Comparison of ENCODE assay signal across 16 cellular contexts in the genomic region with DNA sequence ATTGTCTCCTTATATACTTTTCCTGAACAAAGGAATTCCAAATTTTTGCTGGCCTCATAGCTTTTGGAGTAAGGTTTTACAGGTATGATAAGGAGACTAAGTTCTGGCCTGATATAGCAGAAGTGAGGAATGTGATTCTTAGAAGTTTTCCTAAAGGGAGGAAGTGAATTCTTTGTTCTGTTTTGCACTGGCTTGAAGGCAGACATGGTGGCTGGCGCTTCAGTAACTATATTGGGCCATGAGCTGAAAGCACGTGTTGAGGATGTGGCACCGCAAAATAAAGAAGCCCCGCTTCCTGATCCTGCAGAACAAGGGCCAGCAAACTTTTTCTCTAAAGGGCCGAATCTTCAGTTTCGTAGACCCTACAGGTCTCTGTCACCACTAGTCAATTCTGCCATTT.
DNase-seq lines count a peak whose midpoint lies in the region; ATAC-seq, FAIRE-seq and TF ChIP-seq lines count a peak whose summit lies in the region.
"Had no signal": no experiment of that assay in that cellular context is flagged by ENCODE, and none has a peak within 500 bp of the region (broad histone marks: within the 10 kb centered on the region; RNA-seq: fewer than 3 reads in every experiment).

No MANE protein-coding gene starts in this region.

- dilution Hi-C loops in keratinocyte (cut with MboI; ENCODE audit: extremely low pct_ligation_motif_present, low sequenced_read_pairs) = no loop called here

- CTCF ChIA-PET in PC-9 (lab: Charles Lee) = interaction anchor here (1.2 to 1.6 kb wide), 2 partner anchors 103 to 225 kb away, joined by 3 to 4 read pairs; partner anchors contain the start of gene SNX18
- CTCF ChIA-PET in activated CD4-positive, alpha-beta memory T cell treated with anti-CD3 and anti-CD28 coated beads, Interleukin-2, amount 10 ng/mL, durations not matched to agents 7 days and 5 days (lab: Charles Lee) = interaction anchor here (1.9 kb wide), 1 partner anchor 69 kb away, joined by 5 read pairs; no protein-coding TSS in a partner anchor

- H4K20me1 ChIP-seq in PC-9 (ENCODE audit: insufficient read depth) (no peaks in the 10 kb centered on the region), keratinocyte (ENCODE audit: control insufficient read depth, extremely low read depth, insufficient read depth, low read length) (no peaks in the 10 kb centered on the region)

- intact Hi-C loops in activated CD4-positive, alpha-beta T cell treated with anti-CD3 and anti-CD28 coated beads, Interleukin-2, amount 10 ng/mL, durations not matched to agents 24 days and 14 days (cut with micrococcal nuclease) = loop anchor here (5.0 to 10.0 kb wide), 2 partner anchors 103 to 224 kb away; partner anchors contain the start of gene SNX18
- intact Hi-C loops in PC-9 (cut with micrococcal nuclease; ENCODE audit: unreplicated experiment) (loop anchor here (1.0 to 10.0 kb wide), 4 partner anchors 40 to 224 kb away; partner anchors contain the start of gene SNX18), posterior cingulate gyrus (cut with DNase I) (no loop called here)

- H3K4me1 Mint-ChIP-seq in activated CD4-positive, alpha-beta T cell treated with anti-CD3 and anti-CD28 coated beads, Interleukin-2, amount 10 ng/mL, durations not matched to agents 24 days and 14 days = peaks cover 50% of the 10 kb centered on the region
- peaks cover 66% of the 10 kb centered on the region for H3K4me1 Mint-ChIP-seq in activated CD4-positive, alpha-beta memory T cell treated with anti-CD3 and anti-CD28 coated beads, Interleukin-2, amount 10 ng/mL, durations not matched to agents 7 days and 5 days
- H3K4me1 Mint-ChIP-seq in T-helper 17 cell = peaks cover 34% of the 10 kb centered on the region

- H3K4me1 ChIP-seq in PC-9 (replicated peaks; ENCODE audit: insufficient read depth) = peaks cover 61% of the 10 kb centered on the region
- peaks cover 33% of the 10 kb centered on the region for H3K4me1 ChIP-seq in keratinocyte (ENCODE audit: control insufficient read depth, extremely low read depth, insufficient read depth, low read length)
- H3K4me1 ChIP-seq: SJCRH30 had no signal

- H2AFZ ChIP-seq in PC-9 (no peak overlapping the region), keratinocyte (ENCODE audit: control insufficient read depth, low read length) (peak overlapping the region; percentile 33)

- H3K9me2 ChIP-seq in PC-9 (ENCODE audit: insufficient read depth) = no peaks in the 10 kb centered on the region

- H3K9me3 Mint-ChIP-seq in activated CD4-positive, alpha-beta T cell treated with anti-CD3 and anti-CD28 coated beads, Interleukin-2, amount 10 ng/mL, durations not matched to agents 24 days and 14 days = peaks cover 13% of the 10 kb centered on the region
- peaks cover 13% of the 10 kb centered on the region for H3K9me3 Mint-ChIP-seq in activated CD4-positive, alpha-beta memory T cell treated with anti-CD3 and anti-CD28 coated beads, Interleukin-2, amount 10 ng/mL, durations not matched to agents 7 days and 5 days
- H3K9me3 Mint-ChIP-seq: CD8-positive, alpha-beta T cell had no signal

- peak overlapping the region; percentile 69 for H3K4me2 ChIP-seq in PC-9
- peak overlapping the region; percentile 53 for H3K4me2 ChIP-seq in keratinocyte (ENCODE audit: control insufficient read depth, extremely low read depth, insufficient read depth, low read depth, low read length)

- H3K36me3 Mint-ChIP-seq in activated CD4-positive, alpha-beta T cell treated with anti-CD3 and anti-CD28 coated beads, Interleukin-2, amount 10 ng/mL, durations not matched to agents 24 days and 14 days (ENCODE audit: low read depth) = peaks cover 3% of the 10 kb centered on the region
- H3K36me3 Mint-ChIP-seq in activated CD4-positive, alpha-beta memory T cell treated with anti-CD3 and anti-CD28 coated beads, Interleukin-2, amount 10 ng/mL, durations not matched to agents 7 days and 5 days (ENCODE audit: low read depth) = peaks cover 42% of the 10 kb centered on the region
- H3K36me3 Mint-ChIP-seq in T-helper 17 cell (ENCODE audit: low read depth) = peaks cover 4% of the 10 kb centered on the region
- H3K36me3 Mint-ChIP-seq: CD8-positive, alpha-beta T cell had no signal

- H3K36me3 ChIP-seq in PC-9 (ENCODE audit: low read depth) (no peaks in the 10 kb centered on the region), keratinocyte (ENCODE audit: control insufficient read depth in 2 of 2, extremely low read depth in 1 of 2, insufficient read depth in 2 of 2, low read length in 2 of 2) (no peaks in the 10 kb centered on the region)
- H3K36me3 ChIP-seq: SJCRH30 had no signal

- TSS peak; percentile 80 for BruUV-seq in PC-9 (replicated peaks; lab: Mats Ljungman, UMichigan)

- H3K79me2 ChIP-seq in PC-9 (ENCODE audit: low read depth) = no peaks in the 10 kb centered on the region
- no peaks in the 10 kb centered on the region for H3K79me2 ChIP-seq in keratinocyte (ENCODE audit: control insufficient read depth, insufficient read depth, low read length)

- no peak overlapping the region for H3K4me3 Mint-ChIP-seq in activated CD4-positive, alpha-beta T cell treated with anti-CD3 and anti-CD28 coated beads, Interleukin-2, amount 10 ng/mL, durations not matched to agents 24 days and 14 days
- no peak overlapping the region for H3K4me3 Mint-ChIP-seq in activated CD4-positive, alpha-beta memory T cell treated with anti-CD3 and anti-CD28 coated beads, Interleukin-2, amount 10 ng/mL, durations not matched to agents 7 days and 5 days
- no peak overlapping the region for H3K4me3 Mint-ChIP-seq in T-helper 17 cell
- H3K4me3 Mint-ChIP-seq: CD8-positive, alpha-beta T cell had no signal

- H3K27me3 ChIP-seq in PC-9 (ENCODE audit: insufficient read depth, low read depth) = no peaks in the 10 kb centered on the region
- no peaks in the 10 kb centered on the region for H3K27me3 ChIP-seq in keratinocyte (ENCODE audit: control insufficient read depth, extremely low read depth, insufficient read depth, low read length)
- H3K27me3 ChIP-seq: SJCRH30 had no signal

- POLR2A ChIA-PET in PC-9 (lab: Charles Lee; ENCODE audit: unreplicated experiment) = interaction anchor here (0.6 kb wide), 1 partner anchor 8 kb away, joined by 5 read pairs; no protein-coding TSS in a partner anchor
- POLR2A ChIA-PET in activated CD4-positive, alpha-beta memory T cell treated with anti-CD3 and anti-CD28 coated beads, Interleukin-2, amount 10 ng/mL, durations not matched to agents 7 days and 5 days (lab: Charles Lee) = interaction anchor here (0.9 kb wide), 1 partner anchor 53 kb away, joined by 3 read pairs; no protein-coding TSS in a partner anchor

- no peak for ATAC-seq in T-helper 17 cell
- ATAC-seq: CD8-positive, alpha-beta T cell had no signal

- TF ChIP-seq CTCF in PC-9 (conservative IDR thresholded peaks at IDR 0.05) = no peak
- TF ChIP-seq CTCF in keratinocyte (optimal IDR thresholded peaks at IDR 0.05 in 1 of 3, IDR thresholded peaks at IDR 0.05 in 1 of 3, conservative IDR thresholded peaks at IDR 0.05 in 1 of 3; ENCODE audit: extremely low read depth in 1 of 3, insufficient read depth in 2 of 3, low read length in 3 of 3) = no peak

- FAIRE-seq in keratinocyte (lab: Jason Lieb, UNC) = no peak
- FAIRE-seq: GM12891, GM19239, H54 had no signal

- H3K9me1 ChIP-seq in keratinocyte (ENCODE audit: control insufficient read depth, extremely low read depth, insufficient read depth, low read length) = no peaks in the 10 kb centered on the region

- H3K4me3 ChIP-seq in PC-9 (no peak overlapping the region), keratinocyte (ENCODE audit: control insufficient read depth in 2 of 3, extremely low read depth in 1 of 3, insufficient read depth in 2 of 3, low read depth in 1 of 3, low read length in 3 of 3) (no peak overlapping the region)
- H3K4me3 ChIP-seq: SJCRH30 had no signal

- no peak overlapping the region for H3K9ac ChIP-seq in keratinocyte (ENCODE audit: control insufficient read depth, extremely low read depth, insufficient read depth, low read length)

- H3K27ac ChIP-seq in PC-9 (peak overlapping the region; percentile 88), keratinocyte (ENCODE audit: control insufficient read depth, insufficient read depth, low read length) (peak overlapping the region; percentile 51)
- H3K27ac ChIP-seq: SJCRH30 had no signal

- H3K27me3 Mint-ChIP-seq in activated CD4-positive, alpha-beta T cell treated with anti-CD3 and anti-CD28 coated beads, Interleukin-2, amount 10 ng/mL, durations not matched to agents 24 days and 14 days = peaks cover 4% of the 10 kb centered on the region
- peaks cover 3% of the 10 kb centered on the region for H3K27me3 Mint-ChIP-seq in activated CD4-positive, alpha-beta memory T cell treated with anti-CD3 and anti-CD28 coated beads, Interleukin-2, amount 10 ng/mL, durations not matched to agents 7 days and 5 days
- no peaks in the 10 kb centered on the region for H3K27me3 Mint-ChIP-seq in T-helper 17 cell

- H3K9me3 ChIP-seq in PC-9 (ENCODE audit: insufficient read depth, low read depth) (no peaks in the 10 kb centered on the region), keratinocyte (ENCODE audit: control insufficient read depth, low read depth, low read length) (no peaks in the 10 kb centered on the region), T-helper 17 cell (ENCODE audit: control insufficient read depth, low read length, poor library complexity, severe bottlenecking) (no peaks in the 10 kb centered on the region)
- H3K9me3 ChIP-seq: SJCRH30 had no signal

- peaks cover 36% of the 10 kb centered on the region for H3F3A ChIP-seq in PC-9 (ENCODE audit: insufficient read depth, low read depth)

- peak; percentile 33 for DNase-seq in activated CD4-positive, alpha-beta T cell treated with anti-CD3 and anti-CD28 coated beads, Interleukin-2, amount 10 ng/mL, durations not matched to agents 24 days and 14 days
- DNase-seq in activated CD4-positive, alpha-beta T cell treated with anti-CD3 and anti-CD28 coated beads for 48 hours = no peak
- DNase-seq in PC-9 = no peak
- no peak for DNase-seq in keratinocyte (ENCODE audit: low read depth, low spot score)
- DNase-seq in NCI-H187 treated with DMSO at 0.1 percent for 48 hours (lab: John Stamatoyannopoulos, UW) = no peak
- DNase-seq in activated CD4-positive, alpha-beta memory T cell treated with anti-CD3 and anti-CD28 coated beads, Interleukin-2, amount 10 ng/mL, durations not matched to agents 7 days and 5 days = no peak
- no peak for DNase-seq in posterior cingulate gyrus
- DNase-seq in T-helper 17 cell = no peak
- DNase-seq: CD8-positive, alpha-beta T cell; NCI-H2107; NCI-H510A; NCI-H748 treated with DMSO at 0.1 percent for 48 hours; SJCRH30 had no signal

- no peak overlapping the region for H3K27ac Mint-ChIP-seq in activated CD4-positive, alpha-beta T cell treated with anti-CD3 and anti-CD28 coated beads, Interleukin-2, amount 10 ng/mL, durations not matched to agents 24 days and 14 days
- H3K27ac Mint-ChIP-seq in activated CD4-positive, alpha-beta memory T cell treated with anti-CD3 and anti-CD28 coated beads, Interleukin-2, amount 10 ng/mL, durations not matched to agents 7 days and 5 days = no peak overlapping the region
- no peak overlapping the region for H3K27ac Mint-ChIP-seq in T-helper 17 cell
- H3K27ac Mint-ChIP-seq: CD8-positive, alpha-beta T cell had no signal
